ENCODE assay signal across 1 cellular context in the genomic region with DNA sequence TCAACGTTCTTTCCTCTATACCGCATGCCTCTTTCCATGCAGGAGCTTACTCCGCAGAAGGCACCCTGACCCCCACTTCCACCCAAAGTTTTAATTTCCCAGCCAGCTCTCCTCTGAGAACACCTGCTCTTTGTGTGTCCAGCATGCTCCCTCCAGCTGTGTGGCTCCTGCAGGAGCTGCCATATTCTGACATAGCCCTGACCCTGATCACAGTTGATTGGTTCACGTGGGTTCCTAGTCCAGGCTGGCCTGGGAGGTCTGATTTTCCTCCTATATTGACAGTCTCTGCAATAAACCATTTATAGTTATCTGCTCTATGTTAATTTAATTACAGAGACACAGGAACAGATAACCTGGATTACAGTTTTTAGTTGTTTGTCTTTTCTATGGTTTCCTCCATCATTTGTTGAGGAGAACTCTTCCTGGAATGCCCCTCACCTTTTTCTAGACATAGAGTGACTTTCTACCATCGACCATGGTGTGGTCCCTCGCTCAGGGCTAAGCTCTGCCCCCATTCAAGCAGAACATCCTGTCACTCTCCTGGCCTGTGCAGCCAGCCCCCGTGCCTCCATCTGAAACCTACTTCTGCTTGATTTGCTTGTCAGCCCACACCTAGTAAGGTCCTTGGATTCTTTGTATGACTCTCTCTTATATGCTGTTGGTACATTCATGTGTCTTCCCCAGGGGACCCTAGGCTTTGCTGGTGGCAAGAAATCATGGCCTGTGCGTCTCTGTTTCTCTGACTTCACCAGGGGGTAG.
TF ChIP-seq lines count a peak whose summit lies in the region.

No MANE protein-coding gene starts in this region.

TF ChIP-seq in SK-N-SH treated with all-trans-retinoic acid at 6 μM for 48 hours, 23 proteins besides CTCF, POLR2A, EP300 and RAD21 (continued from another document):
- TF ChIP-seq ARNTL (CRISPR knock-in tag; IDR thresholded peaks at IDR 0.05; ENCODE audit: borderline replicate concordance, low read depth) (no peak), ZFP30 (CRISPR knock-in tag; IDR thresholded peaks at IDR 0.05) (no peak), ZNF70 (CRISPR knock-in tag; IDR thresholded peaks at IDR 0.05) (no peak), CSDC2 (CRISPR knock-in tag; IDR thresholded peaks at IDR 0.05) (no peak), PATZ1 (CRISPR knock-in tag; IDR thresholded peaks at IDR 0.05; ENCODE audit: borderline replicate concordance) (no peak), ZFP3 (CRISPR knock-in tag; IDR thresholded peaks at IDR 0.05) (no peak), GLIS3 (CRISPR knock-in tag; IDR thresholded peaks at IDR 0.05) (no peak), POU6F1 (CRISPR knock-in tag; IDR thresholded peaks at IDR 0.05; ENCODE audit: borderline replicate concordance, low read depth) (no peak), ISL1 (CRISPR knock-in tag; IDR thresholded peaks at IDR 0.05) (no peak)
